In the genomic region with DNA sequence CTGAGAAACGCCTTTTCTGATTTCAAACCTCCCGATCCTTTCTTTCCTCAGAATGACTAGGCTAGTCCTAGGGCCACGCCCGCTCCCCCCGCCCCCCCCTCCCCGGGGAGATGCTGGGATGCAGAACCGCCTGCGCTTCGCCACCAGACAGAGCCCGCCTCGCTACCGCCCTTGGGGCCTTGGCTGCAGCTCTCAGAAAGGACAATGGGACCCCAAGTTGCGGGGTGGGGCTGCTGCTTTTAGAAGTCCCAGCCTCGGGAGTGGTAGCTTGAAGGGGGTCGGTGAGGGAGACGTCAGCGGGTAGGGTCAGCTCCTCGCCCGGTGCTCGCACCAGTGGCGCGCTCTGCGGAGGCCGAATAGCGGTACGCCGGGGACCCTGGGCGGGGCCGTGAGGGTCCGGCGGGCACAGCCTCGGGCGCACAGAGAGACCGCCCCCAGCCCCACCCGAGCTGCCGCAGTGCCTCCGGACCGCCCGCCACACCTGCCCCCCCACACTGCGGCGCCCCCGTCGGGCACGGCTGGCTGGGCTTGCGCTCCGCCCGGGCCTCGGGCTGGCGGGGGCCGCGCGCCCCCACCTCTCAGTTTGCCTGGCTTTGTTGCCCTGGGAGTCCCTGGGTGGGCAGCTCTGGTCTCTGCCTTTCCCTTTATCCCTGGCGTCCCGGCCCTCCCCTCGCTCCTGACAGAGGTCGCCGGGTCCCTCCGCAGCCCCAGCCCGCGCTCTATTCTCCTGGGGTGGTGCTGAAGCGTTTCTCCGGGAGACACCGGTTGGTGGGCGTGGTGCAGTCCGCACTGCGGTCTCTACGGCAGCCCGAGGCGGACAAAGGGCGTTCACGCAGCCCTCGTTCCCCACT, we compare ENCODE assay signal across 8 cellular contexts. TPM values are rescaled to one million over a fixed set of nuclear protein-coding genes. Genes with fewer than 3 reads are reported as not detected.
A peak's percentile ranks its signal among the peaks of the same experiment; 100 is the strongest.
DNase-seq lines count a peak whose midpoint lies in the region; ATAC-seq and TF ChIP-seq lines count a peak whose summit lies in the region.

No MANE protein-coding gene starts in this region.

- H3K27ac ChIP-seq in breast epithelium = peak overlapping the region; percentile 21 to 90
- peak overlapping the region; percentile 36 for H3K27ac ChIP-seq in iPS-18a (ENCODE audit: low read length)

- H3K9me3 ChIP-seq in breast epithelium (no peaks in the 10 kb centered on the region), iPS-18a (ENCODE audit: control insufficient read depth, low read depth, low read length) (no peaks in the 10 kb centered on the region)

- no peak for TF ChIP-seq CTCF in breast epithelium (IDR thresholded peaks at IDR 0.05)

- intact Hi-C loops in breast epithelium (cut with DNase I; ENCODE audit: low total_unique reads) (no loop called here), sciatic nerve (cut with DNase I) (no loop called here)

- H3K4me3 ChIP-seq in breast epithelium (peak overlapping the region; percentile 72 to 98 (median 75)), iPS-18a (ENCODE audit: low read length) (peak overlapping the region; percentile 94)

- in situ Hi-C loops in Caki2 (cut with HindIII; ENCODE audit: low pct_unique_long_range_greater_than_20kb, low sequenced_read_pairs) = no loop called here

- peak overlapping the region; percentile 90 for H3K9ac ChIP-seq in iPS-18a (ENCODE audit: low read length)

- DNase-seq in Caki2 (ENCODE audit: low read depth) (peak; percentile 78), H4 (ENCODE audit: low spot score) (peak; percentile 73), NCI-H748 (lab: John Stamatoyannopoulos, UW; ENCODE audit: unreplicated experiment) (peak; percentile 90), breast epithelium (ENCODE audit: low spot score in 2 of 2) (peak; percentile 40 to 58), sciatic nerve (ENCODE audit: low spot score) (peak; percentile 85)

- H3K27me3 ChIP-seq in breast epithelium (peaks cover 0 to 6% of the 10 kb centered on the region in 2 donors), iPS-18a (ENCODE audit: control insufficient read depth, insufficient read depth, low read length) (no peaks in the 10 kb centered on the region)

- peaks cover 0 to 4% of the 10 kb centered on the region in 2 donors for H3K4me1 ChIP-seq in breast epithelium
- peaks cover 19% of the 10 kb centered on the region for H3K4me1 ChIP-seq in iPS-18a (ENCODE audit: control insufficient read depth, low read depth, low read length)

- ATAC-seq in sciatic nerve (peak; percentile 74), GM19455 (IDR thresholded peaks at IDR 0.05; ENCODE audit: unreplicated experiment) (no peak), HG03521 (IDR thresholded peaks at IDR 0.05; ENCODE audit: unreplicated experiment) (no peak)

- no peaks in the 10 kb centered on the region for H3K36me3 ChIP-seq in breast epithelium
- H3K36me3 ChIP-seq in iPS-18a (ENCODE audit: control insufficient read depth, low read depth, low read length) = no peaks in the 10 kb centered on the region

- TF ChIP-seq POLR2A in breast epithelium (IDR thresholded peaks at IDR 0.05) = no peak

RNA-seq across cellular contexts. Expression of a gene that starts 1.1 kb away (rescaled TPM):
- 58.0 and 80.1 TPM in 2 replicates for total RNA-seq in Caki2 (2014; rRNA removed; shearing (Covaris generic); ENCODE audit: low replicate concordance)
- 36.3 and 50.3 TPM in 2 replicates for total RNA-seq in H4 (2014; rRNA removed; shearing (Covaris generic))
- total RNA-seq in breast epithelium (1,000 to 10,000 TPM in 1 of 3 donors, 100 to 1,000 TPM in 2; 258 to 2,233 (median 271) TPM), sciatic nerve (218 TPM)
